In the genomic region with DNA sequence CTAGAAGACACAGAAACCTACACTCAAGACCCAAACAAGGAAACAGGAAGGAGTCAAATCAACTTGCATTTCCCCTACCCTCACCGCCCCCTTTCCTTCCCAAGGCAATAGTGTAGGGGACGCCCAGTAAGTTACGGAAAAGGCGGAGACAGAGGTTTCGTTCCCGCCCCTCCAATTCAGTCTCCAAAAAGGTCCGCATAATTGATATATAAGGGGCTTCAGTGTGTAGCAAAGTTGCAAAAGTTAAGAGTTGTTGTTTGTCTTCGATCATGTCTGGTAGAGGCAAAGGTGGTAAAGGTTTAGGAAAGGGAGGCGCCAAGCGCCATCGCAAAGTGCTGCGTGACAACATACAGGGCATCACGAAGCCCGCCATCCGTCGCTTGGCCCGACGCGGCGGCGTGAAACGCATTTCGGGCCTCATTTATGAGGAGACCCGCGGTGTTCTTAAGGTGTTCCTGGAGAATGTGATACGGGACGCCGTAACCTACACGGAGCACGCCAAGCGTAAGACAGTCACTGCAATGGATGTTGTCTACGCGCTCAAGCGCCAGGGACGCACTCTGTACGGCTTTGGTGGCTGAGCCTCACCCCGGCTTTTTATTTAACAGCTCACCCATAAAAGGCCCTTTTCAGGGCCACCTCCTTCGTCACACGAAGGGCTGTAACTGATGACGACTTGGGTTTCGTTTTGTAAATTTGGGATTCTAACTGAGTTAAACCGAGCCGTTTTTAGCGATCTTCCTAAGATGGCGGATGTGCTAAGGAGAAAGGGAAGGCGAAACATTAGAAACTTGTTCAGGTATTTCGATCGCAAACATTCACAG, we compare ENCODE assay signal across 8 cellular contexts.
DNase-seq lines count a peak whose midpoint lies in the region; ATAC-seq, FAIRE-seq and TF ChIP-seq lines count a peak whose summit lies in the region.

No MANE protein-coding gene starts in this region.

- DNase-seq in GM12891 (ENCODE audit: insufficient read length, low spot score), result no peak
- peak; percentile 24 to 97 (median 50) for DNase-seq in T-helper 1 cell
- DNase-seq in brain pericyte (ENCODE audit: low read depth, low spot score), result peak; percentile 75
- DNase-seq in kidney tubule cell (ENCODE audit: low spot score), result peak; percentile 45
- DNase-seq in stimulated activated CD4-positive, alpha-beta T cell treated with anti-CD3 and anti-CD28 coated beads, TNF-alpha, amount 100 ng/mL, for 48 hours (ENCODE audit: low read depth in 3 of 3), result peak in 2 of 3 donors; percentile 60 to 63
- no peak for DNase-seq in cerebellar nuclear complex (lab: John Stamatoyannopoulos, UW)
- no peak for DNase-seq in NCI-H510A (lab: John Stamatoyannopoulos, UW)

- FAIRE-seq in GM12891 (lab: Jason Lieb, UNC), result peak; percentile 92

- ATAC-seq in HG02623 (IDR thresholded peaks at IDR 0.05; ENCODE audit: unreplicated experiment), result peak; percentile 46

- peak; percentile 94 for TF ChIP-seq POLR2A in GM12891 (IDR thresholded peaks at IDR 0.05; ENCODE audit: low read depth, low read length)

TF ChIP-seq in GM12891, 5 proteins besides CTCF, POLR2A, EP300 and RAD21:
- TF ChIP-seq TAF1 (IDR thresholded peaks at IDR 0.05; ENCODE audit: low read depth, low read length) (no peak; the same call in 1 of the 2 replicates), SPI1 (IDR thresholded peaks at IDR 0.05; ENCODE audit: low read depth, low read length) (no peak), PAX5 (IDR thresholded peaks at IDR 0.05; ENCODE audit: insufficient read depth, low read length, severe bottlenecking) (no peak), POU2F2 (IDR thresholded peaks at IDR 0.05; ENCODE audit: low read depth, low read length) (peak; percentile 64; the same call in 1 of the 2 replicates), POLR2AphosphoS5 (IDR thresholded peaks at IDR 0.05; ENCODE audit: low read depth, low read length) (peak; percentile 97)

Comparison
In these comparisons a context has a peak if more than half of its experiments do, and no peak if none do; other contexts are left out.
1. DNase-seq: peak in T-helper 1 cell (5 of 5), brain pericyte (single experiment), kidney tubule cell (single experiment) and stimulated activated CD4-positive, alpha-beta T cell treated with anti-CD3 and anti-CD28 coated beads, TNF-alpha, amount 100 ng/mL, for 48 hours (2 of 3); none in GM12891 (single experiment), cerebellar nuclear complex (0 of 2) and NCI-H510A (single experiment).